ENCODE assay signal across 21 cellular contexts in genomic region chr11:71076021-71076420, GRCh38.
"Had no signal": no experiment of that assay in that cellular context is flagged by ENCODE, and none has a peak within 500 bp of the region (broad histone marks: within the 10 kb centered on the region; RNA-seq: fewer than 3 reads in every experiment).

No MANE protein-coding gene starts in this region.

- H3K4me3 ChIP-seq: colonic mucosa, hepatocyte, psoas muscle, sigmoid colon, skin epidermis, testis, tibial nerve, upper lobe of right lung had no signal

- H3K4me2 ChIP-seq: hepatocyte had no signal

- H3K79me2 ChIP-seq: hepatocyte had no signal

- H3K9me3 ChIP-seq: colonic mucosa, neutrophil, psoas muscle, sigmoid colon, testis, upper lobe of right lung had no signal

- H3K36me3 Mint-ChIP-seq: naive thymus-derived CD4-positive, alpha-beta T cell; stimulated activated naive B cell treated with anti-CD40 and anti-IgM and Interleukin-4, amounts not matched to agents 10 μg/mL and 1 μg/mL and 100 μg/mL, for 72 hours had no signal

- H3K9me3 Mint-ChIP-seq: stimulated activated naive B cell treated with anti-CD40 and anti-IgM and Interleukin-4, amounts not matched to agents 10 μg/mL and 1 μg/mL and 100 μg/mL, for 72 hours; stimulated activated naive CD8-positive, alpha-beta T cell treated with anti-CD3 and anti-CD28 coated beads, Interleukin-15, amount 100 ng/mL, for 72 hours had no signal

- FAIRE-seq: kidney had no signal

- H3K4me3 Mint-ChIP-seq: naive thymus-derived CD4-positive, alpha-beta T cell; nephron progenitor cell; stimulated activated naive B cell treated with anti-CD40 and anti-IgM and Interleukin-4, amounts not matched to agents 10 μg/mL and 1 μg/mL and 100 μg/mL, for 72 hours; stimulated activated naive CD8-positive, alpha-beta T cell treated with anti-CD3 and anti-CD28 coated beads, Interleukin-15, amount 100 ng/mL, for 72 hours had no signal

- H3K27me3 ChIP-seq: colonic mucosa, foreskin keratinocyte, hepatocyte, neutrophil, testis, tibial nerve, upper lobe of right lung had no signal

- H2AFZ ChIP-seq: hepatocyte had no signal

- ATAC-seq: foreskin keratinocyte; left colon; naive thymus-derived CD4-positive, alpha-beta T cell; psoas muscle; stimulated activated naive B cell treated with anti-CD40 and anti-IgM and Interleukin-4, amounts not matched to agents 10 μg/mL and 1 μg/mL and 100 μg/mL, for 72 hours; stimulated activated naive CD8-positive, alpha-beta T cell treated with anti-CD3 and anti-CD28 coated beads, Interleukin-15, amount 100 ng/mL, for 72 hours; upper lobe of right lung had no signal

- H3K27ac ChIP-seq: colonic mucosa, foreskin keratinocyte, hepatocyte, neutrophil, psoas muscle, sigmoid colon, skin epidermis, testis, tibial nerve, upper lobe of right lung had no signal

- H3K36me3 ChIP-seq: colonic mucosa, neutrophil, sigmoid colon, tibial nerve, upper lobe of right lung had no signal

- H3K27ac Mint-ChIP-seq: naive thymus-derived CD4-positive, alpha-beta T cell; nephron progenitor cell; stimulated activated naive B cell treated with anti-CD40 and anti-IgM and Interleukin-4, amounts not matched to agents 10 μg/mL and 1 μg/mL and 100 μg/mL, for 72 hours; stimulated activated naive CD8-positive, alpha-beta T cell treated with anti-CD3 and anti-CD28 coated beads, Interleukin-15, amount 100 ng/mL, for 72 hours had no signal

- DNase-seq: colonic mucosa; dermis blood vessel endothelial cell; erythroblast; foreskin keratinocyte; head of caudate nucleus; kidney; left colon; naive thymus-derived CD4-positive, alpha-beta T cell; nephron progenitor cell; psoas muscle; sigmoid colon; stimulated activated CD4-positive, alpha-beta T cell treated with anti-CD3 and anti-CD28 coated beads, Interleukin-2, amount 100 ng/mL, for 24 hours; stimulated activated CD4-positive, alpha-beta T cell treated with anti-CD3 and anti-CD28 coated beads, Interleukin-4, amount 100 ng/mL, for 4 hours; stimulated activated naive B cell treated with anti-CD40 and anti-IgM and Interleukin-4, amounts not matched to agents 10 μg/mL and 1 μg/mL and 100 μg/mL, for 72 hours; stimulated activated naive CD8-positive, alpha-beta T cell treated with anti-CD3 and anti-CD28 coated beads, Interleukin-15, amount 100 ng/mL, for 72 hours; testis; upper lobe of right lung had no signal

- H3K4me1 ChIP-seq: colonic mucosa, foreskin keratinocyte, psoas muscle, sigmoid colon, testis, tibial nerve, upper lobe of right lung had no signal

- H3K4me1 Mint-ChIP-seq: naive thymus-derived CD4-positive, alpha-beta T cell; nephron progenitor cell; stimulated activated naive CD8-positive, alpha-beta T cell treated with anti-CD3 and anti-CD28 coated beads, Interleukin-15, amount 100 ng/mL, for 72 hours had no signal
